In the genomic region with DNA sequence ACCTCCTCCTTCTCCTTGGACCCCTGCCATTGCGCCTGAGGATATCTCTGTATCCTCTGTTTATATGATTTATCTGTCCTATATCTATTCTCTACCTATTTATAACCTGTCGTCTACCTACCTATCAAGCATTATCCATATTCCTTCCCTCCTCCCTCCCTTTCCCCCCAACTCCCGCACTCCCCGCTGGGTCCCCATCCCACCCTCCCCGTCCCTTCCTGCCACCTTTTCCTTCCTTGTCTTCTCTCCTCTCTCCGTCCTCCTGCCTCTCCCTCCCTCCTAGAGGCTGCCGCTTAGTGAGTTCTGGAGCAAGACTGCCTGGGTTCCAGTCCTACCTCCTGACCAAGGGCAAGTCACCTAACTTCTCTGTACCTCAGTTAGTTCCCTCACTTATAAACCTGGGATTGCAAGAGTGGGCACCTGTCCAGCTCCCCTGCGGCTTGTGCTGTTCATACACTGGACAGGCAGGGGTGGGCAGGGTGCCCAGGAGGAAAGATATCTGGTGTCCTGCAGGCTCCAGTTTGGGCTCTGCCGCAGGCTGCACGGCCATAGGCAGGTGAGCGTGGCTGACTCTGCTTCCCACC, we compare ENCODE assay signal across 7 cellular contexts. TPM values are rescaled to one million over a fixed set of nuclear protein-coding genes. Genes with fewer than 3 reads are reported as not detected.
DNase-seq lines count a peak whose midpoint lies in the region; ATAC-seq and TF ChIP-seq lines count a peak whose summit lies in the region.

No MANE protein-coding gene starts in this region.

- POLR2A ChIA-PET in PC-9 (lab: Charles Lee; ENCODE audit: unreplicated experiment): interaction anchor here (0.5 to 1.2 kb wide), 6 partner anchors 17 to 581 kb away, joined by 3 to 19 read pairs (median 8); a partner anchor contains a TSS

- WGBS in ovary, 3 donors: 4 to 10% (median 6%) methylated on average over 11 of the region's 11 CpGs
- WGBS in aorta, 2 donors: 36 to 44% methylated on average over 11 of the region's 11 CpGs

- H3K27ac ChIP-seq in GM23338 (ENCODE audit: low read depth) (no peak overlapping the region), PC-9 (peak overlapping the region; percentile 99), ovary (no peak overlapping the region), aorta (ENCODE audit: low read depth in 1 of 2, low read length in 2 of 2) (no peak overlapping the region)

- TF ChIP-seq POLR2A in ovary (IDR thresholded peaks at IDR 0.05): no peak

- no peak for TF ChIP-seq EP300 in ovary (IDR thresholded peaks at IDR 0.05)

- H3K36me3 Mint-ChIP-seq in GM23338 (ENCODE audit: low read depth): peaks cover 15% of the 10 kb centered on the region

- peaks cover 17% of the 10 kb centered on the region for H3K4me1 ChIP-seq in GM23338 (ENCODE audit: insufficient read depth)
- peaks cover 53% of the 10 kb centered on the region for H3K4me1 ChIP-seq in PC-9 (replicated peaks; ENCODE audit: insufficient read depth)
- peaks cover 18% of the 10 kb centered on the region for H3K4me1 ChIP-seq in ovary (ENCODE audit: insufficient read depth)
- H3K4me1 ChIP-seq in aorta (ENCODE audit: control insufficient read depth in 1 of 2, insufficient read depth in 2 of 2, low read length in 2 of 2): no peaks in the 10 kb centered on the region

- H3K4me2 ChIP-seq in GM23338 (peak overlapping the region; percentile 84; the same call in 1 of the 2 replicates), PC-9 (peak overlapping the region; percentile 77)

- H3K27me3 ChIP-seq in GM23338 (ENCODE audit: insufficient read depth) (0 out of 2 replicates have a peak, but pooled peaks cover 3% of the 10 kb centered on the region), PC-9 (ENCODE audit: insufficient read depth, low read depth) (no peaks in the 10 kb centered on the region), ovary (no peaks in the 10 kb centered on the region), aorta (ENCODE audit: control insufficient read depth in 1 of 2, insufficient read depth in 2 of 2, low read length in 1 of 2) (no peaks in the 10 kb centered on the region)

- peaks cover 35% of the 10 kb centered on the region for H3K27me3 Mint-ChIP-seq in GM23338 (ENCODE audit: insufficient read depth, low read depth, poor library complexity)

- no peak for ATAC-seq in GM23338
- no peak for ATAC-seq in aorta (ENCODE audit: low FRiP score)

- H3K27ac Mint-ChIP-seq in GM23338: no peak overlapping the region

- no peaks in the 10 kb centered on the region for H3K9me2 ChIP-seq in GM23338 (ENCODE audit: insufficient read depth)
- no peaks in the 10 kb centered on the region for H3K9me2 ChIP-seq in PC-9 (ENCODE audit: insufficient read depth)

- BruUV-seq in PC-9 (replicated peaks; lab: Mats Ljungman, UMichigan): no TSS peak

- H3F3A ChIP-seq in GM23338 (replicated peaks; ENCODE audit: low read depth): no peaks in the 10 kb centered on the region
- peaks cover 42% of the 10 kb centered on the region for H3F3A ChIP-seq in PC-9 (ENCODE audit: insufficient read depth, low read depth)

- H3K4me3 Mint-ChIP-seq in GM23338: peak overlapping the region; percentile 65

- TF ChIP-seq CTCF in GM23338 (conservative IDR thresholded peaks at IDR 0.05; ENCODE audit: low read depth in 2 of 2) (no peak), PC-9 (conservative IDR thresholded peaks at IDR 0.05) (0 out of 2 replicates have a peak, but pooled peaks have one; percentile 5), ovary (IDR thresholded peaks at IDR 0.05) (no peak)

- H3K4me1 Mint-ChIP-seq in GM23338: peaks cover 37% of the 10 kb centered on the region

- H4K20me1 ChIP-seq in GM23338 (replicated peaks; ENCODE audit: insufficient read depth) (no peaks in the 10 kb centered on the region; the same call in 1 of the 2 replicates), PC-9 (ENCODE audit: insufficient read depth) (no peaks in the 10 kb centered on the region)

- H2AFZ ChIP-seq in GM23338 (no peak overlapping the region), PC-9 (no peak overlapping the region)

- no peaks in the 10 kb centered on the region for H3K79me2 ChIP-seq in GM23338 (replicated peaks; ENCODE audit: insufficient read depth)
- no peaks in the 10 kb centered on the region for H3K79me2 ChIP-seq in PC-9 (ENCODE audit: low read depth)

- no peak for DNase-seq in GM23338 (ENCODE audit: low spot score)
- DNase-seq in PC-9: peak; percentile 94
- DNase-seq in fibroblast of gingiva (ENCODE audit: low read depth): peak; percentile 44
- peak in 3 of 5 donors; percentile 50 to 71 (median 61) for DNase-seq in ovary
- DNase-seq in aorta: no peak
- DNase-seq in NCI-H1436 treated with DMSO at 0.1 percent for 48 hours (lab: John Stamatoyannopoulos, UW): no peak
- no peak for DNase-seq in cerebellar nuclear complex (lab: John Stamatoyannopoulos, UW)

- H3K36me3 ChIP-seq in GM23338 (ENCODE audit: insufficient read depth) (no peaks in the 10 kb centered on the region), PC-9 (ENCODE audit: low read depth) (no peaks in the 10 kb centered on the region), ovary (no peaks in the 10 kb centered on the region), aorta (ENCODE audit: control insufficient read depth in 1 of 2, insufficient read depth in 2 of 2, low read length in 1 of 2) (no peaks in the 10 kb centered on the region)

- no peaks in the 10 kb centered on the region; the same call in 2 of the 3 replicates for H3K9me3 Mint-ChIP-seq in GM23338

- H3K4me3 ChIP-seq in GM23338: peak overlapping the region; percentile 73; the same call in 1 of the 2 replicates
- peak overlapping the region; percentile 59; the same call in 1 of the 2 replicates for H3K4me3 ChIP-seq in PC-9
- H3K4me3 ChIP-seq in ovary: no peak overlapping the region
- H3K4me3 ChIP-seq in aorta (ENCODE audit: low read length in 2 of 2): no peak overlapping the region

- CTCF ChIA-PET in PC-9 (lab: Charles Lee): interaction anchor here (0.5 to 0.6 kb wide), 2 partner anchors 15 to 1073 kb away, joined by 3 to 5 read pairs; no protein-coding TSS in a partner anchor

- intact Hi-C loops in PC-9 (cut with micrococcal nuclease; ENCODE audit: unreplicated experiment): loop anchor here (1.0 kb wide), 1 partner anchor 33 kb away; no protein-coding TSS in a partner anchor
- intact Hi-C loops in ovary (cut with DNase I): no loop called here
- intact Hi-C loops in aorta (cut with DNase I): no loop called here

- H3K9me3 ChIP-seq in PC-9 (ENCODE audit: insufficient read depth, low read depth): no peaks in the 10 kb centered on the region
- H3K9me3 ChIP-seq in ovary: no peaks in the 10 kb centered on the region
- H3K9me3 ChIP-seq in aorta (ENCODE audit: control insufficient read depth, low read length): no peaks in the 10 kb centered on the region

TF ChIP-seq in GM23338, 12 proteins besides CTCF, POLR2A, EP300 and RAD21 (continues in another document):
- TF ChIP-seq EZH2phosphoT487 (IDR thresholded peaks at IDR 0.05; ENCODE audit: unreplicated experiment) (no peak), EZH2 (IDR thresholded peaks at IDR 0.05; ENCODE audit: low read depth, unreplicated experiment) (no peak), NANOG (IDR thresholded peaks at IDR 0.05; ENCODE audit: borderline replicate concordance) (no peak)

RNA-seq across cellular contexts. Expression of a gene that starts 16.1 kb away (rescaled TPM):
- 31.8 and 40.8 TPM in 2 replicates for total RNA-seq in GM23338 (2014; rRNA removed; shearing (Covaris generic))
- 18.2 and 21.5 TPM in 2 replicates for polyA plus RNA-seq in GM23338 (2016; fragmentation: Nextera tagmentation; extraction: Ambion mirVana)
- 1.6 and 2.4 TPM in 2 replicates for total RNA-seq in PC-9 (2021)
- 10 to 100 TPM in 1 of 7 donors, 1 to 10 TPM in 5, under 1 TPM in 1; 0.95 to 34.2 (median 7.5) TPM for total RNA-seq in ovary
- 1 to 10 TPM in 1 of 2 donors, under 1 TPM in 1; 0.25 to 1.3 TPM for polyA plus RNA-seq in ovary
- total RNA-seq in aorta: 1 to 10 TPM in 1 of 2 donors, under 1 TPM in 1; 0.94 to 2.2 TPM
- under 1 TPM in 1 of 2 donors, not detected in 1; 0.03 TPM for polyA plus RNA-seq in aorta

RNA-seq across cellular contexts. Expression of a gene that starts 17.7 kb away (rescaled TPM):
- 45.6 and 74.3 TPM in 2 replicates for total RNA-seq in GM23338 (2014; rRNA removed; shearing (Covaris generic))
- polyA plus RNA-seq in GM23338 (2016; fragmentation: Nextera tagmentation; extraction: Ambion mirVana): 41.2 and 42.1 TPM in 2 replicates
- 274 and 279 TPM in 2 replicates for total RNA-seq in PC-9 (2021)
- total RNA-seq in ovary: 100 to 1,000 TPM; 105 to 207 (median 156) TPM
- 100 to 1,000 TPM in 1 of 2 donors, 10 to 100 TPM in 1; 29.9 to 122 TPM for polyA plus RNA-seq in ovary
- total RNA-seq in aorta: 100 to 1,000 TPM; 166 to 274 TPM
- 100 to 1,000 TPM in 1 of 2 donors, 10 to 100 TPM in 1; 39.4 to 336 TPM for polyA plus RNA-seq in aorta

RNA-seq across cellular contexts. Expression of a gene that starts 32.2 kb away (rescaled TPM):
- total RNA-seq in GM23338 (2014; rRNA removed; shearing (Covaris generic)): 3.3 and 6.4 TPM in 2 replicates
- polyA plus RNA-seq in GM23338 (2016; fragmentation: Nextera tagmentation; extraction: Ambion mirVana) (0.26 and 0.52 TPM in 2 replicates), ovary (1 to 10 TPM in 1 of 2 donors, under 1 TPM in 1; 0.70 to 3.0 TPM), aorta (1 to 10 TPM; 2.1 to 6.5 TPM)
- total RNA-seq in PC-9 (2021) (7.0 and 8.9 TPM in 2 replicates), ovary (1 to 10 TPM; 2.7 to 8.3 (median 5.5) TPM), aorta (1 to 10 TPM; 5.4 to 7.4 TPM)

RNA-seq across cellular contexts. Expression of a gene that starts 41.7 kb away (rescaled TPM):
- total RNA-seq in GM23338 (2014; rRNA removed; shearing (Covaris generic)): 0.35 and 3.4 TPM in 2 replicates
- polyA plus RNA-seq in GM23338 (2016; fragmentation: Nextera tagmentation; extraction: Ambion mirVana) (1.4 and 2.3 TPM in 2 replicates), ovary (10 to 100 TPM in 1 of 2 donors, under 1 TPM in 1; 0.55 to 13.2 TPM), aorta (10 to 100 TPM; 40.4 to 55.2 TPM)
- total RNA-seq in PC-9 (2021) (25.1 and 48.5 TPM in 2 replicates), ovary (10 to 100 TPM in 6 of 7 donors, 1 to 10 TPM in 1; 7.8 to 31.0 (median 18.8) TPM), aorta (10 to 100 TPM; 45.0 to 52.8 TPM)

Comparison
In these comparisons a context has a peak if more than half of its experiments do, and no peak if none do; other contexts are left out.
1. DNase-seq: peak in PC-9 (2 of 2), fibroblast of gingiva (single experiment) and ovary (3 of 5); none in GM23338 (single experiment), aorta (0 of 2), NCI-H1436 treated with DMSO at 0.1 percent for 48 hours (single experiment) and cerebellar nuclear complex (0 of 2).
2. H3K4me3 ChIP-seq: peak in GM23338 (single experiment) and PC-9 (single experiment); none in ovary (single experiment) and aorta (0 of 2).